1 cellular context compared by ENCODE assay signal in genomic region chr1:25760871-25761270, GRCh38.
TF ChIP-seq lines count a peak whose summit lies in the region.

No MANE protein-coding gene starts in this region.

TF ChIP-seq in K562, 482 proteins besides CTCF, POLR2A, EP300 and RAD21 (continued from another document and continues in another):
- TF ChIP-seq MITF (IDR thresholded peaks at IDR 0.05) (peak; percentile 92), PHF20 (IDR thresholded peaks at IDR 0.05; ENCODE audit: partially characterized antibody) (no peak), FOSL1 (tag; conservative IDR thresholded peaks at IDR 0.05) (no peak), ZNF766 (CRISPR knock-in tag; conservative IDR thresholded peaks at IDR 0.05) (peak; percentile 85), PCBP2 (IDR thresholded peaks at IDR 0.05; ENCODE audit: low read depth, low read length, poor library complexity, severe bottlenecking) (no peak), ZFP1 (CRISPR knock-in tag; IDR thresholded peaks at IDR 0.05) (no peak), CEBPB (tag; IDR thresholded peaks at IDR 0.05) (no peak), EZH2 (IDR thresholded peaks at IDR 0.05; ENCODE audit: borderline replicate concordance, low read depth, low read length) (no peak), MYNN (IDR thresholded peaks at IDR 0.05) (0 out of 2 replicates have a peak, but pooled peaks have one; percentile 30), MYNN (CRISPR knock-in tag; IDR thresholded peaks at IDR 0.05) (no peak), ZNF124 (CRISPR knock-in tag; IDR thresholded peaks at IDR 0.05) (no peak), LARP7 (IDR thresholded peaks at IDR 0.05) (no peak), ZC3H11A (IDR thresholded peaks at IDR 0.05; ENCODE audit: low read depth, low read length) (no peak), GTF2A2 (tag; IDR thresholded peaks at IDR 0.05) (no peak), YY1 (IDR thresholded peaks at IDR 0.05; ENCODE audit: borderline replicate concordance in 1 of 3, control insufficient read depth in 1 of 3, extremely low read depth in 1 of 3, insufficient read depth in 3 of 3, insufficient read length in 1 of 3, insufficient replicate concordance in 2 of 3, low read depth in 1 of 3, low read length in 2 of 3) (no peak), ZEB2 (IDR thresholded peaks at IDR 0.05) (peak; percentile 85), CHD4 (IDR thresholded peaks at IDR 0.05; ENCODE audit: insufficient read depth, insufficient replicate concordance, low read depth, low read length, poor library complexity, severe bottlenecking) (no peak), KDM2B (CRISPR knock-in tag; IDR thresholded peaks at IDR 0.05) (0 out of 2 replicates have a peak, but pooled peaks have one; percentile 37), RBM17 (IDR thresholded peaks at IDR 0.05; ENCODE audit: borderline replicate concordance, low read depth, low read length) (no peak), PBX2 (CRISPR knock-in tag; IDR thresholded peaks at IDR 0.05; ENCODE audit: low read depth) (no peak), PBX2 (tag; conservative IDR thresholded peaks at IDR 0.05; ENCODE audit: low read depth) (no peak), ZHX1 (conservative IDR thresholded peaks at IDR 0.05; ENCODE audit: low read length) (no peak), SNIP1 (IDR thresholded peaks at IDR 0.05; ENCODE audit: low read depth) (no peak), TCF15 (CRISPR knock-in tag; IDR thresholded peaks at IDR 0.05) (no peak), XRCC4 (IDR thresholded peaks at IDR 0.05; ENCODE audit: extremely low read depth, insufficient read depth, insufficient read length) (no peak), NFIC (IDR thresholded peaks at IDR 0.05) (peak; percentile 83), ZNF79 (CRISPR knock-in tag; IDR thresholded peaks at IDR 0.05; ENCODE audit: low read depth) (no peak), POLR2H (tag; IDR thresholded peaks at IDR 0.05; ENCODE audit: low read depth) (no peak), SIN3A (IDR thresholded peaks at IDR 0.05; ENCODE audit: borderline replicate concordance in 2 of 2, control insufficient read depth in 1 of 2, low read depth in 2 of 2, low read length in 2 of 2) (no peak), RHOXF2B (CRISPR knock-in tag; conservative IDR thresholded peaks at IDR 0.05) (no peak), NCOA4 (IDR thresholded peaks at IDR 0.05; ENCODE audit: partially characterized antibody) (no peak), WHSC1 (IDR thresholded peaks at IDR 0.05; ENCODE audit: low read length) (no peak), BRD4 (IDR thresholded peaks at IDR 0.05) (no peak), MAZ (CRISPR knock-in tag; conservative IDR thresholded peaks at IDR 0.05 in 1 of 2, IDR thresholded peaks at IDR 0.05 in 1 of 2) (no peak), SMAD4 (CRISPR knock-in tag; conservative IDR thresholded peaks at IDR 0.05) (peak; percentile 86), PTTG1 (tag; IDR thresholded peaks at IDR 0.05; ENCODE audit: low read depth) (no peak), U2AF1 (optimal IDR thresholded peaks at IDR 0.05; ENCODE audit: low read depth, low read length) (no peak), PHF21A (IDR thresholded peaks at IDR 0.05; ENCODE audit: borderline replicate concordance, low read depth) (no peak), SUPT5H (IDR thresholded peaks at IDR 0.05) (no peak), SMARCE1 (IDR thresholded peaks at IDR 0.05) (peak; percentile 60; the same call in 1 of the 2 replicates), KLF10 (CRISPR knock-in tag; IDR thresholded peaks at IDR 0.05) (no peak), ZNF561 (CRISPR knock-in tag; conservative IDR thresholded peaks at IDR 0.05) (no peak), KAT2B (IDR thresholded peaks at IDR 0.05; ENCODE audit: low read depth, low read length) (no peak), USF2 (CRISPR knock-in tag; IDR thresholded peaks at IDR 0.05) (no peak), NCOA1 (IDR thresholded peaks at IDR 0.05; ENCODE audit: low read depth) (no peak), ZFX (CRISPR knock-in tag; IDR thresholded peaks at IDR 0.05) (no peak), TCF7L2 (IDR thresholded peaks at IDR 0.05; ENCODE audit: low read depth, low read length) (no peak), ARHGAP35 (IDR thresholded peaks at IDR 0.05; ENCODE audit: partially characterized antibody) (no peak), EWSR1 (IDR thresholded peaks at IDR 0.05; ENCODE audit: borderline replicate concordance, low read depth, partially characterized antibody) (no peak), SRSF3 (IDR thresholded peaks at IDR 0.05; ENCODE audit: insufficient read depth, low read length) (no peak), ZNF224 (CRISPR knock-in tag; IDR thresholded peaks at IDR 0.05) (no peak), TFAM (CRISPR knock-in tag; conservative IDR thresholded peaks at IDR 0.05) (no peak), RBM22 (IDR thresholded peaks at IDR 0.05; ENCODE audit: low read depth, low read length, poor library complexity, severe bottlenecking) (no peak), HMG20B (CRISPR knock-in tag; IDR thresholded peaks at IDR 0.05) (no peak), CEBPZ (IDR thresholded peaks at IDR 0.05; ENCODE audit: borderline replicate concordance, low read depth, low read length) (no peak), ZNF518B (CRISPR knock-in tag; IDR thresholded peaks at IDR 0.05) (no peak), FOXM1 (IDR thresholded peaks at IDR 0.05; ENCODE audit: low read depth) (peak; percentile 95), FOXM1 (CRISPR knock-in tag; IDR thresholded peaks at IDR 0.05; ENCODE audit: low read depth) (no peak), BMI1 (IDR thresholded peaks at IDR 0.05; ENCODE audit: low read length) (no peak), ZSCAN32 (CRISPR knock-in tag; IDR thresholded peaks at IDR 0.05) (no peak), ZNF77 (CRISPR knock-in tag; IDR thresholded peaks at IDR 0.05) (no peak), NR0B1 (IDR thresholded peaks at IDR 0.05; ENCODE audit: partially characterized antibody) (no peak)
